1 cellular context compared by ENCODE assay signal in the genomic region with DNA sequence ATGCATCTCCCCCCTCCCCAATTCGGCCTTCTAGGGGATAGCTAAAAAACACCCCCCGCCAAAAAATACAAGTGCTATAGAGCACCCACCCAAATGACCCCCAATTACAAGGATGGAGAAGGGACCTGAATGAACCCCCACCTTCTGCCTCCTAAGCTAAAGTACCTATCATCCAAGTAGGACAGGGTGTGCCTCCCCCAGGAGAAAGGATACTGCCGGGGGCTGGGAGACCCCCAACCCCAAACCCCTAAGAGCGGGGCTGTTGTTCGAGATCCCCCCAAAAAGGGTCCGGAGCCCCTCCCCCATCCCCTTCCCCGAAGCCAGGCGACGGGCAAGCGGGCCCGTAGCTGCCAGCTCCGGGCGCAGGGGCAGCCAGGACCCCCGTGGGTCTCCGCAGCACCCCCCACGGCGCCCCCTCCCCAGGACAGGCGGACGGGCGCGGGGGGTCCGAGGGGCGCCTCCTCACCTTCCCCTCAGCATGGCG.
TF ChIP-seq lines count a peak whose summit lies in the region.

No MANE protein-coding gene starts in this region.

TF ChIP-seq in IMR-90, 13 proteins besides CTCF, POLR2A, EP300 and RAD21 (continued from another document):
- no peak for TF ChIP-seq MXI1 (IDR thresholded peaks at IDR 0.05; ENCODE audit: borderline replicate concordance, low read depth, low read length)
- no peak for TF ChIP-seq NFE2L2 (IDR thresholded peaks at IDR 0.05; ENCODE audit: low read depth, low read length)
- no peak for TF ChIP-seq SMC3 (IDR thresholded peaks at IDR 0.05; ENCODE audit: low read depth, low read length)
- no peak for TF ChIP-seq USF2 (IDR thresholded peaks at IDR 0.05; ENCODE audit: low read depth, low read length)
- no peak for TF ChIP-seq MAZ (IDR thresholded peaks at IDR 0.05; ENCODE audit: borderline replicate concordance, low read depth, low read length)
- TF ChIP-seq RFX5 (IDR thresholded peaks at IDR 0.05; ENCODE audit: low read depth, low read length), result no peak
- no peak for TF ChIP-seq CHD1 (IDR thresholded peaks at IDR 0.05; ENCODE audit: low read depth, low read length)
